ENCODE assay signal across 8 cellular contexts in genomic region chr12:118034429-118035193, GRCh38. TPM values are rescaled to one million over a fixed set of nuclear protein-coding genes. Genes with fewer than 3 reads are reported as not detected.
DNase-seq lines count a peak whose midpoint lies in the region; ATAC-seq, FAIRE-seq and TF ChIP-seq lines count a peak whose summit lies in the region.

No MANE protein-coding gene starts in this region.

- H3K9ac ChIP-seq in Karpas-422 (ENCODE audit: low read length) = 0 out of 2 replicates have a peak overlapping the region, but pooled peaks have one; percentile 5

- H2AFZ ChIP-seq in Karpas-422 (ENCODE audit: low read length) = no peak overlapping the region

- TF ChIP-seq CTCF in D721Med (IDR thresholded peaks at IDR 0.05; ENCODE audit: insufficient read depth, missing control alignments) = peak; percentile 61
- TF ChIP-seq CTCF in heart right ventricle (IDR thresholded peaks at IDR 0.05) = peak in 6 of 9 donors; percentile 26 to 49 (median 37)

- WGBS in heart right ventricle, 2 donors = 93 to 97% methylated on average over 5 of the region's 5 CpGs

- DNase-seq in D721Med (ENCODE audit: insufficient read length, low spot score) = no peak
- DNase-seq in Karpas-422 = no peak
- no peak for DNase-seq in activated CD4-positive, alpha-beta memory T cell treated with anti-CD3 and anti-CD28 coated beads, Interleukin-2, amount 10 ng/mL, durations not matched to agents 7 days and 5 days
- no peak for DNase-seq in heart right ventricle
- peak; percentile 75 for DNase-seq in superior temporal gyrus (ENCODE audit: extremely low spot score)
- DNase-seq in 8988T = no peak

- intact Hi-C loops in heart right ventricle (cut with DNase I) = loop anchor here in 4 of 10 donors (5.0 to 10.0 kb wide), 2 partner anchors 157 to 160 kb away; no protein-coding TSS in a partner anchor

- H3K4me2 ChIP-seq in Karpas-422 (ENCODE audit: low read depth, low read length, poor library complexity, severe bottlenecking) = peak overlapping the region; percentile 61

- H3K9me3 ChIP-seq in Karpas-422 (ENCODE audit: low read length) (no peaks in the 10 kb centered on the region), heart right ventricle (no peaks in the 10 kb centered on the region)

- H3K36me3 ChIP-seq in Karpas-422 (ENCODE audit: insufficient read depth, low read length) (peaks cover 23% of the 10 kb centered on the region; the same call in 1 of the 2 replicates), heart right ventricle (peaks cover 0 to 100% (median 93%) of the 10 kb centered on the region in 9 donors)

- H3K4me1 ChIP-seq in Karpas-422 (ENCODE audit: low read length) (peaks cover 27% of the 10 kb centered on the region), heart right ventricle (peaks cover 0 to 14% (median 0%) of the 10 kb centered on the region in 9 donors)

- no peaks in the 10 kb centered on the region for H3K9me2 ChIP-seq in Karpas-422 (replicated peaks; ENCODE audit: insufficient read depth, low read length)

- H3K4me1 Mint-ChIP-seq in activated CD4-positive, alpha-beta memory T cell treated with anti-CD3 and anti-CD28 coated beads, Interleukin-2, amount 10 ng/mL, durations not matched to agents 7 days and 5 days = peaks cover 37% of the 10 kb centered on the region

- peak overlapping the region; percentile 63 for H3K27ac Mint-ChIP-seq in activated CD4-positive, alpha-beta memory T cell treated with anti-CD3 and anti-CD28 coated beads, Interleukin-2, amount 10 ng/mL, durations not matched to agents 7 days and 5 days

- peak overlapping the region; percentile 65 for H3K27ac ChIP-seq in Karpas-422 (ENCODE audit: low read length)
- no peak overlapping the region for H3K27ac ChIP-seq in heart right ventricle

- no peaks in the 10 kb centered on the region for H3K27me3 Mint-ChIP-seq in activated CD4-positive, alpha-beta memory T cell treated with anti-CD3 and anti-CD28 coated beads, Interleukin-2, amount 10 ng/mL, durations not matched to agents 7 days and 5 days

- CTCF ChIA-PET in activated CD4-positive, alpha-beta memory T cell treated with anti-CD3 and anti-CD28 coated beads, Interleukin-2, amount 10 ng/mL, durations not matched to agents 7 days and 5 days (lab: Charles Lee) = interaction anchor here (1.0 to 2.4 kb wide), 4 partner anchors 12 to 160 kb away, joined by 3 to 19 read pairs (median 3); no protein-coding TSS in a partner anchor

- FAIRE-seq in D721Med (lab: Jason Lieb, UNC) = no peak

- H3K27me3 ChIP-seq in Karpas-422 (ENCODE audit: low read length) = no peaks in the 10 kb centered on the region
- H3K27me3 ChIP-seq in heart right ventricle = no peaks in the 10 kb centered on the region

- POLR2A ChIA-PET in activated CD4-positive, alpha-beta memory T cell treated with anti-CD3 and anti-CD28 coated beads, Interleukin-2, amount 10 ng/mL, durations not matched to agents 7 days and 5 days (lab: Charles Lee) = interaction anchor here (1.0 to 5.9 kb wide), 4 partner anchors 9 to 26 kb away, joined by 3 to 31 read pairs (median 6); partner anchors contain the start of genes RFC5 and WSB2

- H3K4me3 Mint-ChIP-seq in activated CD4-positive, alpha-beta memory T cell treated with anti-CD3 and anti-CD28 coated beads, Interleukin-2, amount 10 ng/mL, durations not matched to agents 7 days and 5 days = no peak overlapping the region

- H3K79me2 ChIP-seq in Karpas-422 (ENCODE audit: low read length) = no peaks in the 10 kb centered on the region

- peaks cover 83% of the 10 kb centered on the region for H3K36me3 Mint-ChIP-seq in activated CD4-positive, alpha-beta memory T cell treated with anti-CD3 and anti-CD28 coated beads, Interleukin-2, amount 10 ng/mL, durations not matched to agents 7 days and 5 days (ENCODE audit: low read depth)

- H3K9me3 Mint-ChIP-seq in activated CD4-positive, alpha-beta memory T cell treated with anti-CD3 and anti-CD28 coated beads, Interleukin-2, amount 10 ng/mL, durations not matched to agents 7 days and 5 days = no peaks in the 10 kb centered on the region

- no peaks in the 10 kb centered on the region for H4K20me1 ChIP-seq in Karpas-422 (ENCODE audit: insufficient read depth, low read depth, low read length)

- ATAC-seq in heart right ventricle (peak in 7 of 8 donors; percentile 34 to 76 (median 58)), HG03045 (IDR thresholded peaks at IDR 0.05; ENCODE audit: unreplicated experiment) (no peak), GM18520 (IDR thresholded peaks at IDR 0.05; ENCODE audit: unreplicated experiment) (no peak)

- H3K4me3 ChIP-seq in Karpas-422 (ENCODE audit: low read length) (peak overlapping the region; percentile 10; the same call in 1 of the 2 replicates), heart right ventricle (no peak overlapping the region)

RNA-seq across cellular contexts. Expression of gene RFC5, which starts 18.1 kb away (rescaled TPM):
- total RNA-seq in Karpas-422 (2014; rRNA removed; shearing (Covaris generic); ENCODE audit: low replicate concordance) = 28.7 and 41.1 TPM in 2 replicates
- total RNA-seq in activated CD4-positive, alpha-beta memory T cell treated with anti-CD3 and anti-CD28 coated beads, Interleukin-2, amount 10 ng/mL, durations not matched to agents 7 days and 5 days = 10 to 100 TPM; 39.7 to 41.0 TPM
- 1 to 10 TPM; 2.8 to 6.2 (median 4.1) TPM for total RNA-seq in heart right ventricle
- 1 to 10 TPM; 2.4 to 5.3 TPM for polyA plus RNA-seq in heart right ventricle

RNA-seq across cellular contexts. Expression of gene WSB2, which starts 26.4 kb away (rescaled TPM):
- 28.8 and 49.1 TPM in 2 replicates for total RNA-seq in Karpas-422 (2014; rRNA removed; shearing (Covaris generic); ENCODE audit: low replicate concordance)
- 10 to 100 TPM; 49.6 to 53.9 TPM for total RNA-seq in activated CD4-positive, alpha-beta memory T cell treated with anti-CD3 and anti-CD28 coated beads, Interleukin-2, amount 10 ng/mL, durations not matched to agents 7 days and 5 days
- total RNA-seq in heart right ventricle = 100 to 1,000 TPM in 4 of 10 donors, 10 to 100 TPM in 6; 89.8 to 125 (median 98.2) TPM
- polyA plus RNA-seq in heart right ventricle = 10 to 100 TPM; 52.2 to 83.1 TPM

Comparison
In these comparisons a context has a peak if more than half of its experiments do, and no peak if none do; other contexts are left out.
1. ATAC-seq: peak in heart right ventricle (7 of 8); none in HG03045 (single experiment) and GM18520 (single experiment).